8 cellular contexts compared by ENCODE assay signal in the genomic region with DNA sequence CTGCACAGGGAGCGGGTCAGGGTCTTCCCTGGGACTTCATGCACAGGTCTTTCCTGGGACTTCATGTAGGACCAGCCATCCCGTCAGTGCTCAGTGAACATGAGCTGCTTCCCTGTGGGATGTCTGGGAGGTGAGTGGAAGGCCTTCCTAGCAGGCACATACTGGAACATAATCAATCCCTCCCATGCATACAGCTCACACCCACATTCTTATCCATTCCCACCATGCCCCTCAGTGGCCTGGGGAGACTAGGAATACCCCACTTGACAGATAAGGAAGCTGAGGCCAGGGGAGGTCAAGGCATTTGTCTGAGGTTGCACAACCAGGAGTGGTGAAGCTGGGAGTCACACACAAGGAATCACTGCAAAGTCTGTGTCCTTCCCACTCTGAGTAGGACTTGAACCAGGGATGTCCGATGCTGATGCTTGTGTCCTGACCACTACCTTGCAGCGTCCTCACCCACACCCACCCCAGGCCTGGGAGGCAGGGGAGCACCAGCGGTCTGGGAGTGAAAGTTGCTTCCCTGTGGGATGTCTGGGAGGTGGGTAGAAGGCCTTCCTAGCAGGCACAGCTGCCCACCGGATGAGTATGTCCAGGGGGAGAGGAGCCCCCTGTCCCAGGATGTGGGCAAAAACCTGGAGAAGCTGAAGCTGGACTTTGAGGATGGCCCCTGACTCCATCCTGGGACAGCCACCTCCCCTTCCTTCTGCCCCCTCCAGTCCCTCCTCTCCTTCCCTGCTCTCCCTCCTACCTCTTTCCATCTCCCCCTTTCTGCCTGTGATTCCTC. TPM values are rescaled to one million over a fixed set of nuclear protein-coding genes. Genes with fewer than 3 reads are reported as not detected.
DNase-seq lines count a peak whose midpoint lies in the region; ATAC-seq and TF ChIP-seq lines count a peak whose summit lies in the region.

No MANE protein-coding gene starts in this region.

- DNase-seq in EH (ENCODE audit: low read depth) (peak; percentile 51), fibroblast of pulmonary artery (ENCODE audit: low read depth) (no peak), sigmoid colon (no peak), DMS153 treated with DMSO at 0.1 percent for 48 hours (lab: John Stamatoyannopoulos, UW; ENCODE audit: unreplicated experiment) (no peak), GM13976 (ENCODE audit: low spot score) (no peak), inferior parietal cortex (ENCODE audit: extremely low spot score) (no peak), SW480 (ENCODE audit: low spot score) (no peak)

- peaks cover 0 to 60% (median 44%) of the 10 kb centered on the region in 4 donors for H3K4me1 ChIP-seq in sigmoid colon

- ATAC-seq in SK-N-SH treated with all-trans-retinoic acid at 6 μM for 48 hours = peak; percentile 1; the same call in 2 of the 3 replicates

- no peaks in the 10 kb centered on the region for H3K27me3 ChIP-seq in sigmoid colon

- WGBS in sigmoid colon, 2 donors = 83 to 85% methylated on average over 6 of the region's 6 CpGs

- H3K9me3 ChIP-seq in sigmoid colon = no peaks in the 10 kb centered on the region

- intact Hi-C loops in sigmoid colon (cut with DNase I) = no loop called here

- peak overlapping the region; percentile 79 to 90 (median 87) for H3K27ac ChIP-seq in sigmoid colon

- no peaks in the 10 kb centered on the region for H3K36me3 ChIP-seq in sigmoid colon

- TF ChIP-seq CTCF in fibroblast of pulmonary artery (IDR thresholded peaks at IDR 0.05; ENCODE audit: low read length, missing control alignments) = no peak
- no peak for TF ChIP-seq CTCF in sigmoid colon (IDR thresholded peaks at IDR 0.05)
- TF ChIP-seq CTCF in GM13976 (IDR thresholded peaks at IDR 0.05; ENCODE audit: borderline replicate concordance, control extremely low read depth, extremely low read depth, insufficient read depth, missing control alignments) = no peak

- H3K4me3 ChIP-seq in fibroblast of pulmonary artery (replicated peaks; ENCODE audit: low read depth, low read length) (peak overlapping the region; percentile 79), sigmoid colon (peak overlapping the region; percentile 69 to 88 (median 80))

- in situ Hi-C loops in GM13976 (cut with MboI; ENCODE audit: low sequenced_read_pairs, unreplicated experiment) = no loop called here

- TF ChIP-seq EP300 in sigmoid colon (IDR thresholded peaks at IDR 0.05) = no peak

- no peak for TF ChIP-seq POLR2A in sigmoid colon (IDR thresholded peaks at IDR 0.05)

TF ChIP-seq in SK-N-SH treated with all-trans-retinoic acid at 6 μM for 48 hours, 23 proteins besides CTCF, POLR2A, EP300 and RAD21:
- TF ChIP-seq, protein P1, sequence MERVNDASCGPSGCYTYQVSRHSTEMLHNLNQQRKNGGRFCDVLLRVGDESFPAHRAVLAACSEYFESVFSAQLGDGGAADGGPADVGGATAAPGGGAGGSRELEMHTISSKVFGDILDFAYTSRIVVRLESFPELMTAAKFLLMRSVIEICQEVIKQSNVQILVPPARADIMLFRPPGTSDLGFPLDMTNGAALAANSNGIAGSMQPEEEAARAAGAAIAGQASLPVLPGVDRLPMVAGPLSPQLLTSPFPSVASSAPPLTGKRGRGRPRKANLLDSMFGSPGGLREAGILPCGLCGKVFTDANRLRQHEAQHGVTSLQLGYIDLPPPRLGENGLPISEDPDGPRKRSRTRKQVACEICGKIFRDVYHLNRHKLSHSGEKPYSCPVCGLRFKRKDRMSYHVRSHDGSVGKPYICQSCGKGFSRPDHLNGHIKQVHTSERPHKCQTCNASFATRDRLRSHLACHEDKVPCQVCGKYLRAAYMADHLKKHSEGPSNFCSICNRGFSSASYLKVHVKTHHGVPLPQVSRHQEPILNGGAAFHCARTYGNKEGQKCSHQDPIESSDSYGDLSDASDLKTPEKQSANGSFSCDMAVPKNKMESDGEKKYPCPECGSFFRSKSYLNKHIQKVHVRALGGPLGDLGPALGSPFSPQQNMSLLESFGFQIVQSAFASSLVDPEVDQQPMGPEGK (CRISPR knock-in tag; IDR thresholded peaks at IDR 0.05; ENCODE audit: borderline replicate concordance) = no peak
- TF ChIP-seq ZFP3 (CRISPR knock-in tag; IDR thresholded peaks at IDR 0.05) (no peak), GLIS3 (CRISPR knock-in tag; IDR thresholded peaks at IDR 0.05) (no peak), RARB (CRISPR knock-in tag; IDR thresholded peaks at IDR 0.05) (no peak), ZFP30 (CRISPR knock-in tag; IDR thresholded peaks at IDR 0.05) (no peak), PPARA (CRISPR knock-in tag; IDR thresholded peaks at IDR 0.05; ENCODE audit: borderline replicate concordance) (no peak), BACH2 (CRISPR knock-in tag; IDR thresholded peaks at IDR 0.05; ENCODE audit: borderline replicate concordance) (no peak), TCF4 (CRISPR knock-in tag; IDR thresholded peaks at IDR 0.05; ENCODE audit: borderline replicate concordance) (no peak), SNAI2 (CRISPR knock-in tag; IDR thresholded peaks at IDR 0.05) (no peak)
- TF ChIP-seq, protein P2, sequence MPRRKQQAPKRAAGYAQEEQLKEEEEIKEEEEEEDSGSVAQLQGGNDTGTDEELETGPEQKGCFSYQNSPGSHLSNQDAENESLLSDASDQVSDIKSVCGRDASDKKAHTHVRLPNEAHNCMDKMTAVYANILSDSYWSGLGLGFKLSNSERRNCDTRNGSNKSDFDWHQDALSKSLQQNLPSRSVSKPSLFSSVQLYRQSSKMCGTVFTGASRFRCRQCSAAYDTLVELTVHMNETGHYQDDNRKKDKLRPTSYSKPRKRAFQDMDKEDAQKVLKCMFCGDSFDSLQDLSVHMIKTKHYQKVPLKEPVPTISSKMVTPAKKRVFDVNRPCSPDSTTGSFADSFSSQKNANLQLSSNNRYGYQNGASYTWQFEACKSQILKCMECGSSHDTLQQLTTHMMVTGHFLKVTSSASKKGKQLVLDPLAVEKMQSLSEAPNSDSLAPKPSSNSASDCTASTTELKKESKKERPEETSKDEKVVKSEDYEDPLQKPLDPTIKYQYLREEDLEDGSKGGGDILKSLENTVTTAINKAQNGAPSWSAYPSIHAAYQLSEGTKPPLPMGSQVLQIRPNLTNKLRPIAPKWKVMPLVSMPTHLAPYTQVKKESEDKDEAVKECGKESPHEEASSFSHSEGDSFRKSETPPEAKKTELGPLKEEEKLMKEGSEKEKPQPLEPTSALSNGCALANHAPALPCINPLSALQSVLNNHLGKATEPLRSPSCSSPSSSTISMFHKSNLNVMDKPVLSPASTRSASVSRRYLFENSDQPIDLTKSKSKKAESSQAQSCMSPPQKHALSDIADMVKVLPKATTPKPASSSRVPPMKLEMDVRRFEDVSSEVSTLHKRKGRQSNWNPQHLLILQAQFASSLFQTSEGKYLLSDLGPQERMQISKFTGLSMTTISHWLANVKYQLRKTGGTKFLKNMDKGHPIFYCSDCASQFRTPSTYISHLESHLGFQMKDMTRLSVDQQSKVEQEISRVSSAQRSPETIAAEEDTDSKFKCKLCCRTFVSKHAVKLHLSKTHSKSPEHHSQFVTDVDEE (CRISPR knock-in tag; IDR thresholded peaks at IDR 0.05) = no peak
- TF ChIP-seq, protein P3, sequence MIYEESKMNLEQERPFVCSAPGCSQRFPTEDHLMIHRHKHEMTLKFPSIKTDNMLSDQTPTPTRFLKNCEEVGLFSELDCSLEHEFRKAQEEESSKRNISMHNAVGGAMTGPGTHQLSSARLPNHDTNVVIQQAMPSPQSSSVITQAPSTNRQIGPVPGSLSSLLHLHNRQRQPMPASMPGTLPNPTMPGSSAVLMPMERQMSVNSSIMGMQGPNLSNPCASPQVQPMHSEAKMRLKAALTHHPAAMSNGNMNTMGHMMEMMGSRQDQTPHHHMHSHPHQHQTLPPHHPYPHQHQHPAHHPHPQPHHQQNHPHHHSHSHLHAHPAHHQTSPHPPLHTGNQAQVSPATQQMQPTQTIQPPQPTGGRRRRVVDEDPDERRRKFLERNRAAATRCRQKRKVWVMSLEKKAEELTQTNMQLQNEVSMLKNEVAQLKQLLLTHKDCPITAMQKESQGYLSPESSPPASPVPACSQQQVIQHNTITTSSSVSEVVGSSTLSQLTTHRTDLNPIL (CRISPR knock-in tag; IDR thresholded peaks at IDR 0.05; ENCODE audit: low read depth) = no peak
- TF ChIP-seq, protein P4, sequence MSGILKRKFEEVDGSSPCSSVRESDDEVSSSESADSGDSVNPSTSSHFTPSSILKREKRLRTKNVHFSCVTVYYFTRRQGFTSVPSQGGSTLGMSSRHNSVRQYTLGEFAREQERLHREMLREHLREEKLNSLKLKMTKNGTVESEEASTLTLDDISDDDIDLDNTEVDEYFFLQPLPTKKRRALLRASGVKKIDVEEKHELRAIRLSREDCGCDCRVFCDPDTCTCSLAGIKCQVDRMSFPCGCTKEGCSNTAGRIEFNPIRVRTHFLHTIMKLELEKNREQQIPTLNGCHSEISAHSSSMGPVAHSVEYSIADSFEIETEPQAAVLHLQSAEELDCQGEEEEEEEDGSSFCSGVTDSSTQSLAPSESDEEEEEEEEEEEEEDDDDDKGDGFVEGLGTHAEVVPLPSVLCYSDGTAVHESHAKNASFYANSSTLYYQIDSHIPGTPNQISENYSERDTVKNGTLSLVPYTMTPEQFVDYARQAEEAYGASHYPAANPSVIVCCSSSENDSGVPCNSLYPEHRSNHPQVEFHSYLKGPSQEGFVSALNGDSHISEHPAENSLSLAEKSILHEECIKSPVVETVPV (CRISPR knock-in tag; IDR thresholded peaks at IDR 0.05) = no peak

RNA-seq across cellular contexts. Expression of a gene that starts 1.0 kb away (rescaled TPM):
- total RNA-seq in sigmoid colon = 10 to 100 TPM in 3 of 4 donors, 1 to 10 TPM in 1; 9.5 to 37.7 (median 16.0) TPM
- polyA plus RNA-seq in sigmoid colon = 100 to 1,000 TPM in 1 of 3 donors, 10 to 100 TPM in 2; 13.8 to 119 (median 24.0) TPM

RNA-seq across cellular contexts. Expression of a gene that starts 26.6 kb away (rescaled TPM):
- total RNA-seq in sigmoid colon = under 1 TPM in 2 of 4 donors, not detected in 2; 0.36 to 0.55 TPM
- 1 to 10 TPM in 2 of 3 donors, not detected in 1; 1.2 to 2.1 TPM for polyA plus RNA-seq in sigmoid colon

RNA-seq across cellular contexts. Expression of a gene that starts 56.4 kb away (rescaled TPM):
- total RNA-seq in sigmoid colon = 10 to 100 TPM; 63.1 to 93.1 (median 73.1) TPM
- polyA plus RNA-seq in sigmoid colon = 100 to 1,000 TPM in 1 of 3 donors, 10 to 100 TPM in 2; 54.1 to 119 (median 59.2) TPM
